In the genomic region with DNA sequence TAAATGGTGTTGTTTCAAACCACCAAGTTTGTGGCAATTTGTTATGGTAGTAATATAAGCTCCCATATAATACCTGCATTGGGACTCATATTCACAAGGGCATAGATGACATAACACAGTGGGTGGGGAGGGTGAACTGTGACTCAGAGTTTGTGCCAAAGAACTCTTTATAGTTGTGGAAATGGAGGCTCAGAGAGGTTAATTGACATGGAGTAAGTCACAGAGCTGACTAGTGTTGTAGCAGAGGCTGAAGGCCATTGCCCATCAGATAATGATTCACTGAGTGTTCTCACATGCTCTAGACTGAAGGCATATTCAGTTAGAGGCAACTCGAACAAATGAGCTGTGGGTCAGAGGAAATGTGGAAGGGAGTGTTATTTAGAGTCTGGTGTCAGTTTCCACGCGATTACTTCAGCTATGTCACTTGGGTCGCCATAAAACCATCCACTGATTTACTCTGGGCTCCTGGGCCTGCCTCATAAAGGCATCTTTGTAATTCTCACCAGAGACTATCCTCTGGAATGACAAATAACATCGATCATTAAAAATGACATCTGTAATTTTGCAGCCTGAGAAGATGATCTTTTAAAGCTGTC, we compare ENCODE assay signal across 12 cellular contexts.
DNase-seq lines count a peak whose midpoint lies in the region; ATAC-seq and TF ChIP-seq lines count a peak whose summit lies in the region.
"Had no signal": no experiment of that assay in that cellular context is flagged by ENCODE, and none has a peak within 500 bp of the region (broad histone marks: within the 10 kb centered on the region; RNA-seq: fewer than 3 reads in every experiment).

No MANE protein-coding gene starts in this region.

- no peaks in the 10 kb centered on the region for H3K9me3 ChIP-seq in Caco-2

- H3K36me3 Mint-ChIP-seq in Caco-2 (ENCODE audit: insufficient read depth, unreplicated experiment) = no peaks in the 10 kb centered on the region
- H3K36me3 Mint-ChIP-seq in nephron progenitor cell (ENCODE audit: low read depth) = peaks cover 5% of the 10 kb centered on the region
- H3K36me3 Mint-ChIP-seq in activated naive CD4-positive, alpha-beta T cell treated with anti-CD3 and anti-CD28 coated beads, Interleukin-2, amount 10 ng/mL, durations not matched to agents 7 days and 5 days = no peaks in the 10 kb centered on the region

- no TSS peak for BruUV-seq in Caco-2 (replicated peaks; lab: Mats Ljungman, UMichigan)

- H3K9me3 Mint-ChIP-seq in Caco-2 (ENCODE audit: unreplicated experiment) (peaks cover 15% of the 10 kb centered on the region), nephron progenitor cell (peaks cover 20% of the 10 kb centered on the region)
- peaks cover 14% of the 10 kb centered on the region for H3K9me3 Mint-ChIP-seq in activated naive CD4-positive, alpha-beta T cell treated with anti-CD3 and anti-CD28 coated beads, Interleukin-2, amount 10 ng/mL, durations not matched to agents 7 days and 5 days

- peaks cover 11% of the 10 kb centered on the region for H3K4me1 ChIP-seq in Caco-2
- H3K4me1 ChIP-seq: BLaER1 treated with 17β-estradiol and CSF1 and Interleukin-3, amounts not matched to agents 10 nM and 100 nM had no signal

- no peak for TF ChIP-seq CTCF in Caco-2 (IDR thresholded peaks at IDR 0.05; ENCODE audit: insufficient read depth in 1 of 2, low read depth in 1 of 2, low read length in 1 of 2, severe bottlenecking in 1 of 2, unreplicated experiment in 1 of 2)
- no peak for TF ChIP-seq CTCF in nephron progenitor cell (IDR thresholded peaks at IDR 0.05)

- POLR2A ChIA-PET in Caco-2 (lab: Charles Lee) = interaction anchor here (0.6 kb wide), 1 partner anchor 41 kb away, joined by 3 read pairs; no protein-coding TSS in a partner anchor

- H3K4me1 Mint-ChIP-seq in Caco-2 (ENCODE audit: low read depth, unreplicated experiment) (peaks cover 26% of the 10 kb centered on the region), nephron progenitor cell (peaks cover 42% of the 10 kb centered on the region)
- no peaks in the 10 kb centered on the region for H3K4me1 Mint-ChIP-seq in activated naive CD4-positive, alpha-beta T cell treated with anti-CD3 and anti-CD28 coated beads, Interleukin-2, amount 10 ng/mL, durations not matched to agents 7 days and 5 days
- H3K4me1 Mint-ChIP-seq: activated B cell treated with CpG ODN at 0.5 μM for 24 hours had no signal

- peak overlapping the region; percentile 69 for H3K4me3 Mint-ChIP-seq in Caco-2 (ENCODE audit: unreplicated experiment)
- peak overlapping the region; percentile 67 for H3K4me3 Mint-ChIP-seq in nephron progenitor cell
- H3K4me3 Mint-ChIP-seq in activated naive CD4-positive, alpha-beta T cell treated with anti-CD3 and anti-CD28 coated beads, Interleukin-2, amount 10 ng/mL, durations not matched to agents 7 days and 5 days = no peak overlapping the region
- H3K4me3 Mint-ChIP-seq: activated B cell treated with CpG ODN at 0.5 μM for 24 hours had no signal

- H3K27ac Mint-ChIP-seq in Caco-2 (ENCODE audit: unreplicated experiment) = peak overlapping the region; percentile 37
- peak overlapping the region; percentile 98 for H3K27ac Mint-ChIP-seq in nephron progenitor cell
- no peak overlapping the region for H3K27ac Mint-ChIP-seq in activated naive CD4-positive, alpha-beta T cell treated with anti-CD3 and anti-CD28 coated beads, Interleukin-2, amount 10 ng/mL, durations not matched to agents 7 days and 5 days
- H3K27ac Mint-ChIP-seq: activated B cell treated with CpG ODN at 0.5 μM for 24 hours had no signal

- DNase-seq in Caco-2 = no peak
- DNase-seq in NCI-H226 = peak; percentile 48
- peak; percentile 34 for DNase-seq in epithelial cell of prostate (ENCODE audit: low read depth, low spot score)
- peak; percentile 16 for DNase-seq in nephron progenitor cell
- no peak for DNase-seq in activated naive CD4-positive, alpha-beta T cell treated with anti-CD3 and anti-CD28 coated beads, Interleukin-2, amount 10 ng/mL, durations not matched to agents 7 days and 5 days
- DNase-seq: activated B cell treated with CpG ODN at 0.5 μM for 24 hours; hypothalamus; stimulated activated CD4-positive, alpha-beta T cell treated with anti-CD3 and anti-CD28 coated beads, Interleukin-12 subunit alpha, Interleukin-12 subunit beta, amount 100 ng/mL, for 4 hours had no signal

- H3K27ac ChIP-seq in epithelial cell of prostate = peak overlapping the region; percentile 96
- H3K27ac ChIP-seq: BLaER1 treated with 17β-estradiol and CSF1 and Interleukin-3, amounts not matched to agents 10 nM and 100 nM had no signal

- H3K36me3 ChIP-seq in Caco-2 (ENCODE audit: control insufficient read depth, insufficient read depth, low read length) = 0 out of 2 replicates have a peak, but pooled peaks cover 1% of the 10 kb centered on the region
- H3K36me3 ChIP-seq: BLaER1 treated with 17β-estradiol and CSF1 and Interleukin-3, amounts not matched to agents 10 nM and 100 nM had no signal

- no peaks in the 10 kb centered on the region for H3K27me3 ChIP-seq in Caco-2 (replicated peaks; ENCODE audit: control insufficient read depth, insufficient read depth, low read length)
- H3K27me3 ChIP-seq: BLaER1 treated with 17β-estradiol and CSF1 and Interleukin-3, amounts not matched to agents 10 nM and 100 nM had no signal

- intact Hi-C loops in Caco-2 (cut with micrococcal nuclease; ENCODE audit: unreplicated experiment) = loop anchor here (2.0 kb wide), 1 partner anchor 66 kb away; no protein-coding TSS in a partner anchor

- no peak overlapping the region for H3K4me3 ChIP-seq in Caco-2 (ENCODE audit: low read depth, low read length)
- H3K4me3 ChIP-seq: BLaER1 treated with 17β-estradiol and CSF1 and Interleukin-3, amounts not matched to agents 10 nM and 100 nM had no signal

- CTCF ChIA-PET in Caco-2 (lab: Charles Lee) = interaction anchor here (0.7 to 1.0 kb wide), 2 partner anchors 66 to 265 kb away, joined by 3 to 4 read pairs; no protein-coding TSS in a partner anchor
- CTCF ChIA-PET in activated naive CD4-positive, alpha-beta T cell treated with anti-CD3 and anti-CD28 coated beads, Interleukin-2, amount 10 ng/mL, durations not matched to agents 7 days and 5 days (lab: Charles Lee) = no interaction called here

- H3K27me3 Mint-ChIP-seq in Caco-2 (ENCODE audit: insufficient read depth, unreplicated experiment) = no peaks in the 10 kb centered on the region
- H3K27me3 Mint-ChIP-seq in nephron progenitor cell (ENCODE audit: low read depth, poor library complexity) = no peaks in the 10 kb centered on the region
- H3K27me3 Mint-ChIP-seq in activated naive CD4-positive, alpha-beta T cell treated with anti-CD3 and anti-CD28 coated beads, Interleukin-2, amount 10 ng/mL, durations not matched to agents 7 days and 5 days = no peaks in the 10 kb centered on the region
- H3K27me3 Mint-ChIP-seq: activated B cell treated with CpG ODN at 0.5 μM for 24 hours had no signal

- ATAC-seq in GM19395 (IDR thresholded peaks at IDR 0.05; ENCODE audit: unreplicated experiment) (no peak), GM21367 (IDR thresholded peaks at IDR 0.05; ENCODE audit: unreplicated experiment) (no peak), GM18520 (IDR thresholded peaks at IDR 0.05; ENCODE audit: unreplicated experiment) (no peak)

Comparison
In these comparisons a context has a peak if more than half of its experiments do, and no peak if none do; other contexts are left out.
1. DNase-seq: peak in NCI-H226 (single experiment), epithelial cell of prostate (single experiment) and nephron progenitor cell (single experiment); none in Caco-2 (0 of 2) and activated naive CD4-positive, alpha-beta T cell treated with anti-CD3 and anti-CD28 coated beads, Interleukin-2, amount 10 ng/mL, durations not matched to agents 7 days and 5 days (single experiment).